ENCODE assay signal across 11 cellular contexts in the genomic region with DNA sequence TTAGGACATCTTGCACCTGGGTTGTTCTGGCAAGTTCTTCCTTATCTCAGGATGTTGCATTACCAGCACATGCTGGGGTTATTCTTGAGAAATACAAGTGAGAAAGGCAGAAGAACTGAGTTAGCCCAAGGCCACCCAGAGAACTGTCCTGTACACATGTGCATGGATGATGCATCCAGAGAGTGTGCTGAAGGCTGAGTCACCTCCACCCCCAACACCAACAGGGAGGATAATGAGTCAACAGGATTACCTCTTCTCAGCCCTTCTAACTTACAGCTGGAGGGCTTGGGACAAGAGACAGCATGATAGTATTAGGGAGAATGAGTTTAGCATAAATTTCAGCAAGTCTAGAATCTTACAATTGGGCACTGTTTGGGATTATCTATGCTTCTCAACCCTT. TPM values are rescaled to one million over a fixed set of nuclear protein-coding genes. Genes with fewer than 3 reads are reported as not detected.
A peak's percentile ranks its signal among the peaks of the same experiment; 100 is the strongest.
DNase-seq lines count a peak whose midpoint lies in the region; ATAC-seq and TF ChIP-seq lines count a peak whose summit lies in the region.
"Had no signal": no experiment of that assay in that cellular context is flagged by ENCODE, and none has a peak within 500 bp of the region (broad histone marks: within the 10 kb centered on the region; RNA-seq: fewer than 3 reads in every experiment).

No MANE protein-coding gene starts in this region.

- intact Hi-C loops in spleen (cut with DNase I; ENCODE audit: low total_unique reads): no loop called here
- intact Hi-C loops in vagina (cut with DNase I): no loop called here

- H3K27ac ChIP-seq in spleen (no peak overlapping the region), vagina (no peak overlapping the region)
- H3K27ac ChIP-seq: SJSA1 had no signal

- in situ Hi-C loops in KBM-7 (cut with MboI; ENCODE audit: low pct_unique_long_range_greater_than_20kb, low sequenced_read_pairs): no loop called here

- TF ChIP-seq POLR2A in spleen (IDR thresholded peaks at IDR 0.05) (no peak), vagina (IDR thresholded peaks at IDR 0.05) (no peak)

- TF ChIP-seq CTCF in spleen (IDR thresholded peaks at IDR 0.05 in 8 of 11, conservative IDR thresholded peaks at IDR 0.05 in 3 of 11) (no peak), vagina (IDR thresholded peaks at IDR 0.05) (no peak)

- no peak overlapping the region for H3K4me3 ChIP-seq in spleen
- H3K4me3 ChIP-seq in vagina: no peak overlapping the region
- H3K4me3 ChIP-seq: lung, SJSA1 had no signal

- peak; percentile 91 for DNase-seq in Daoy (ENCODE audit: low read depth)
- peak; percentile 26 for DNase-seq in LoVo (ENCODE audit: low spot score)
- DNase-seq in activated naive CD4-positive, alpha-beta T cell treated with anti-CD3 and anti-CD28 coated beads, Interleukin-2, amount 50 U/mL, for 16 hours: peak; percentile 13
- DNase-seq in non-pigmented ciliary epithelial cell (ENCODE audit: low read depth): peak; percentile 34
- no peak for DNase-seq in spleen
- no peak for DNase-seq in vagina (ENCODE audit: extremely low spot score in 2 of 2)
- no peak for DNase-seq in KBM-7

- no peaks in the 10 kb centered on the region for H3K9me3 ChIP-seq in spleen
- H3K9me3 ChIP-seq in vagina: no peaks in the 10 kb centered on the region
- H3K9me3 ChIP-seq: SJSA1 had no signal

- no peak for ATAC-seq in GM21390 (IDR thresholded peaks at IDR 0.05; ENCODE audit: unreplicated experiment)

- H3K27me3 ChIP-seq in spleen (replicated peaks in 1 of 7) (peaks cover 0 to 23% (median 0%) of the 10 kb centered on the region in 7 donors), vagina (no peaks in the 10 kb centered on the region)
- H3K27me3 ChIP-seq: SJSA1 had no signal

- H3K4me1 ChIP-seq in spleen (peaks cover 0 to 6% (median 0%) of the 10 kb centered on the region in 6 donors), vagina (no peaks in the 10 kb centered on the region)
- H3K4me1 ChIP-seq: SJSA1 had no signal

- no peaks in the 10 kb centered on the region for H3K36me3 ChIP-seq in spleen
- no peaks in the 10 kb centered on the region for H3K36me3 ChIP-seq in vagina
- H3K36me3 ChIP-seq: SJSA1 had no signal

RNA-seq across cellular contexts. Expression of a gene that starts 8.5 kb away (rescaled TPM):
- not detected in 2 replicates for total RNA-seq in Daoy (2014; rRNA removed; shearing (Covaris generic))
- total RNA-seq in spleen: not detected
- not detected for polyA plus RNA-seq in spleen
- total RNA-seq in vagina: not detected
- total RNA-seq: cardiac septum, SJSA1 had no signal

Comparison
In these comparisons a context has a peak if more than half of its experiments do, and no peak if none do; other contexts are left out.
1. DNase-seq: peak in Daoy (single experiment), LoVo (single experiment), activated naive CD4-positive, alpha-beta T cell treated with anti-CD3 and anti-CD28 coated beads, Interleukin-2, amount 50 U/mL, for 16 hours (single experiment) and non-pigmented ciliary epithelial cell (single experiment); none in spleen (single experiment), vagina (0 of 2) and KBM-7 (single experiment).